In genomic region chr3:123695152-123695551, GRCh38 we compare ENCODE assay signal across 16 cellular contexts.
DNase-seq lines count a peak whose midpoint lies in the region; ATAC-seq, FAIRE-seq and TF ChIP-seq lines count a peak whose summit lies in the region.
"Had no signal": no experiment of that assay in that cellular context is flagged by ENCODE, and none has a peak within 500 bp of the region (broad histone marks: within the 10 kb centered on the region; RNA-seq: fewer than 3 reads in every experiment).

No MANE protein-coding gene starts in this region.

- no peak for TF ChIP-seq RAD21 in HepG2 (CRISPR knock-in tag; IDR thresholded peaks at IDR 0.05)

- no peaks in the 10 kb centered on the region; a peak in 1 of 22 replicates for H4K20me1 ChIP-seq in BLaER1 treated with 17β-estradiol and CSF1 and Interleukin-3, amounts not matched to agents 10 nM and 100 nM
- no peaks in the 10 kb centered on the region for H4K20me1 ChIP-seq in astrocyte (ENCODE audit: insufficient read depth, low read length)
- no peaks in the 10 kb centered on the region for H4K20me1 ChIP-seq in HepG2 (ENCODE audit: insufficient read depth, low read length)

- CTCF ChIA-PET in HepG2 (lab: Yijun Ruan, JAX; ENCODE audit: low intra/inter-chr PET ratio, low total read pairs) = no interaction called here

- DNase-seq in astrocyte (ENCODE audit: low read depth) (no peak), HepG2 (ENCODE audit: low spot score) (peak; percentile 60), gastrocnemius medialis (no peak), NCI-H1417 (lab: John Stamatoyannopoulos, UW) (no peak)
- DNase-seq: activated B cell treated with CpG ODN at 0.5 μM for 24 hours; activated T-cell treated with anti-CD3 and anti-CD28 coated beads, Interleukin-2, amount 50 U/mL, for 1 hour; MG63; naive B cell; NCI-H2171; stimulated activated CD4-positive, alpha-beta T cell treated with anti-CD3 and anti-CD28 coated beads, Interleukin-12 subunit alpha, Interleukin-12 subunit beta, amount 100 ng/mL, for 4 hours had no signal

- H3K36me3 ChIP-seq in BLaER1 treated with 17β-estradiol and CSF1 and Interleukin-3, amounts not matched to agents 10 nM and 100 nM = peaks cover 0 to 67% (median 17%) of the 10 kb centered on the region in 11 experiments; a peak in 11 of 22 replicates
- H3K36me3 ChIP-seq in astrocyte (ENCODE audit: insufficient read depth, low read length) = peaks cover 16% of the 10 kb centered on the region
- H3K36me3 ChIP-seq in HepG2 (replicated peaks in 1 of 2; ENCODE audit: control insufficient read depth in 1 of 2, insufficient read depth in 2 of 2, low read length in 2 of 2) = peaks cover 6 to 26% of the 10 kb centered on the region in 2 experiments; a peak in 4 of 5 replicates
- no peaks in the 10 kb centered on the region for H3K36me3 ChIP-seq in gastrocnemius medialis
- H3K36me3 ChIP-seq: MG63 had no signal

- H2AFZ ChIP-seq in astrocyte (ENCODE audit: low read depth, low read length) (no peak overlapping the region), HepG2 (ENCODE audit: low read length) (no peak overlapping the region)

- ATAC-seq in HepG2 (peak; percentile 84), gastrocnemius medialis (no peak), HG03378 (IDR thresholded peaks at IDR 0.05; ENCODE audit: unreplicated experiment) (no peak), GM19397 (IDR thresholded peaks at IDR 0.05; ENCODE audit: unreplicated experiment) (no peak), GM21619 (IDR thresholded peaks at IDR 0.05; ENCODE audit: unreplicated experiment) (no peak)

- H3K27me3 Mint-ChIP-seq in astrocyte (ENCODE audit: low read depth, unreplicated experiment) = no peaks in the 10 kb centered on the region
- H3K27me3 Mint-ChIP-seq: naive B cell had no signal

- H3K36me3 Mint-ChIP-seq in astrocyte (ENCODE audit: low read depth, unreplicated experiment) = peaks cover 15% of the 10 kb centered on the region
- H3K36me3 Mint-ChIP-seq: naive B cell had no signal

- peaks cover 24 to 46% (median 33%) of the 10 kb centered on the region in 10 experiments for H3K4me1 ChIP-seq in BLaER1 treated with 17β-estradiol and CSF1 and Interleukin-3, amounts not matched to agents 10 nM and 100 nM
- peaks cover 46% of the 10 kb centered on the region for H3K4me1 ChIP-seq in astrocyte (ENCODE audit: insufficient read depth, low read length)
- peaks cover 38% of the 10 kb centered on the region for H3K4me1 ChIP-seq in HepG2 (ENCODE audit: insufficient read depth, low read length)
- peaks cover 8 to 27% of the 10 kb centered on the region in 2 donors for H3K4me1 ChIP-seq in gastrocnemius medialis

- no peaks in the 10 kb centered on the region for H3K9me3 ChIP-seq in BLaER1 treated with 17β-estradiol and CSF1 and Interleukin-3, amounts not matched to agents 10 nM and 100 nM (replicated peaks in 1 of 11)
- no peaks in the 10 kb centered on the region for H3K9me3 ChIP-seq in astrocyte (ENCODE audit: insufficient read depth, low read depth, low read length)
- H3K9me3 ChIP-seq in HepG2 (ENCODE audit: low read length) = no peaks in the 10 kb centered on the region
- H3K9me3 ChIP-seq in gastrocnemius medialis = no peaks in the 10 kb centered on the region
- H3K9me3 ChIP-seq: MG63 had no signal

- no peaks in the 10 kb centered on the region for H3K9me3 Mint-ChIP-seq in astrocyte (ENCODE audit: unreplicated experiment)
- H3K9me3 Mint-ChIP-seq: activated B cell treated with CpG ODN at 0.5 μM for 24 hours had no signal

- TF ChIP-seq POLR2A in HepG2 (IDR thresholded peaks at IDR 0.05; ENCODE audit: insufficient read depth in 1 of 2, low read depth in 2 of 2, low read length in 2 of 2) = no peak
- TF ChIP-seq POLR2A in gastrocnemius medialis (IDR thresholded peaks at IDR 0.05) = no peak

- no peaks in the 10 kb centered on the region for H3K79me2 ChIP-seq in astrocyte (ENCODE audit: insufficient read depth, low read length)
- H3K79me2 ChIP-seq in HepG2 (ENCODE audit: insufficient read depth, low read length) = no peaks in the 10 kb centered on the region

- in situ Hi-C loops in HepG2 (cut with HindIII; ENCODE audit: extremely low pct_ligation_motif_present, low pct_unique_long_range_greater_than_20kb) = loop anchor here (5.0 kb wide), 1 partner anchor 38 kb away; no protein-coding TSS in a partner anchor
- in situ Hi-C loops in gastrocnemius medialis (cut with MboI; ENCODE audit: low sequenced_read_pairs in 4 of 4) = no loop called here

- no peak for TF ChIP-seq EP300 in HepG2 (IDR thresholded peaks at IDR 0.05; ENCODE audit: low read depth in 2 of 2, low read length in 2 of 2)
- no peak for TF ChIP-seq EP300 in HepG2 (CRISPR knock-in tag; IDR thresholded peaks at IDR 0.05; ENCODE audit: borderline replicate concordance)

- POLR2A ChIA-PET in HepG2 (lab: Yijun Ruan, JAX) = no interaction called here

- peak overlapping the region; percentile 4 to 66 (median 33); a peak in 14 of 22 replicates for H3K4me2 ChIP-seq in BLaER1 treated with 17β-estradiol and CSF1 and Interleukin-3, amounts not matched to agents 10 nM and 100 nM
- peak overlapping the region; percentile 65 for H3K4me2 ChIP-seq in astrocyte (ENCODE audit: low read length)
- no peak overlapping the region for H3K4me2 ChIP-seq in HepG2 (ENCODE audit: low read depth, low read length)

- TF ChIP-seq CTCF in astrocyte (IDR thresholded peaks at IDR 0.05; ENCODE audit: insufficient read depth, low read depth, low read length) (no peak), HepG2 (CRISPR knock-in tag; IDR thresholded peaks at IDR 0.05) (no peak), gastrocnemius medialis (IDR thresholded peaks at IDR 0.05 in 4 of 5, conservative IDR thresholded peaks at IDR 0.05 in 1 of 5) (no peak)

- no peak overlapping the region for H3K4me3 ChIP-seq in BLaER1 treated with 17β-estradiol and CSF1 and Interleukin-3, amounts not matched to agents 10 nM and 100 nM
- H3K4me3 ChIP-seq in astrocyte (ENCODE audit: insufficient read depth, low read depth, low read length) = no peak overlapping the region
- no peak overlapping the region for H3K4me3 ChIP-seq in HepG2 (replicated peaks in 1 of 3; ENCODE audit: insufficient read depth in 1 of 3, low read depth in 2 of 3, low read length in 3 of 3)
- H3K4me3 ChIP-seq in gastrocnemius medialis = no peak overlapping the region
- H3K4me3 ChIP-seq: MG63, SK-N-MC had no signal

- 44% methylated on average over 2 of the region's 2 CpGs for WGBS in HepG2 (ENCODE audit: low lambda C conversion rate)

- no peak for FAIRE-seq in astrocyte (lab: Jason Lieb, UNC)
- no peak for FAIRE-seq in HepG2 (lab: Jason Lieb, UNC)

- intact Hi-C loops in HepG2 (cut with micrococcal nuclease; ENCODE audit: unreplicated experiment) = loop anchor here (2.0 kb wide), 1 partner anchor 42 kb away; no protein-coding TSS in a partner anchor
- intact Hi-C loops in gastrocnemius medialis (cut with DNase I; ENCODE audit: low total_unique reads) = no loop called here

- H3K4me1 Mint-ChIP-seq in astrocyte (ENCODE audit: low read depth, unreplicated experiment) = peaks cover 81% of the 10 kb centered on the region

- no peak overlapping the region for H3K4me3 Mint-ChIP-seq in astrocyte (ENCODE audit: unreplicated experiment)
- H3K4me3 Mint-ChIP-seq: activated B cell treated with CpG ODN at 0.5 μM for 24 hours had no signal

- H3K9ac ChIP-seq in BLaER1 treated with 17β-estradiol and CSF1 and Interleukin-3, amounts not matched to agents 10 nM and 100 nM = no peak overlapping the region
- H3K9ac ChIP-seq in astrocyte (ENCODE audit: low read length) (peak overlapping the region; percentile 31), HepG2 (ENCODE audit: insufficient read depth, low read depth, low read length) (no peak overlapping the region)

- no TSS peak for BruUV-seq in HepG2 (replicated peaks; lab: Mats Ljungman, UMichigan)

- H3K27ac ChIP-seq in BLaER1 treated with 17β-estradiol and CSF1 and Interleukin-3, amounts not matched to agents 10 nM and 100 nM = peak overlapping the region in 2 of 11 experiments; percentile 2 to 13; a peak in 2 of 22 replicates
- H3K27ac ChIP-seq in astrocyte (ENCODE audit: low read depth, low read length) = peak overlapping the region; percentile 52
- H3K27ac ChIP-seq in HepG2 (ENCODE audit: extremely low read length, insufficient read depth, low read length) = no peak overlapping the region
- peak overlapping the region; percentile 55 to 78 (median 62) for H3K27ac ChIP-seq in gastrocnemius medialis
- H3K27ac ChIP-seq: HL-60, SK-N-MC had no signal

- H3K27ac Mint-ChIP-seq in astrocyte (ENCODE audit: unreplicated experiment) = peak overlapping the region; percentile 87
- H3K27ac Mint-ChIP-seq: activated B cell treated with CpG ODN at 0.5 μM for 24 hours had no signal

- H3K27me3 ChIP-seq in BLaER1 treated with 17β-estradiol and CSF1 and Interleukin-3, amounts not matched to agents 10 nM and 100 nM = no peaks in the 10 kb centered on the region
- H3K27me3 ChIP-seq in astrocyte (ENCODE audit: insufficient read depth, low read length) (no peaks in the 10 kb centered on the region), HepG2 (ENCODE audit: control insufficient read depth in 1 of 2, insufficient read depth in 2 of 2, low read length in 2 of 2) (no peaks in the 10 kb centered on the region), gastrocnemius medialis (no peaks in the 10 kb centered on the region)
- H3K27me3 ChIP-seq: MG63 had no signal

TF ChIP-seq in HepG2, 621 proteins besides CTCF, POLR2A, EP300 and RAD21 (continues in another document):
- no peak for TF ChIP-seq JARID2 (CRISPR knock-in tag; IDR thresholded peaks at IDR 0.05; ENCODE audit: insufficient replicate concordance)
- peak; percentile 73 for TF ChIP-seq ZNF263 (CRISPR knock-in tag; IDR thresholded peaks at IDR 0.05)
- no peak for TF ChIP-seq MED8 (CRISPR knock-in tag; IDR thresholded peaks at IDR 0.05; ENCODE audit: insufficient replicate concordance)
- TF ChIP-seq RXRB (CRISPR knock-in tag; IDR thresholded peaks at IDR 0.05; ENCODE audit: borderline replicate concordance) = peak; percentile 60; the same call in 1 of the 2 replicates
- TF ChIP-seq RARA (CRISPR knock-in tag; IDR thresholded peaks at IDR 0.05) = peak; percentile 68
- TF ChIP-seq NR2F6 (IDR thresholded peaks at IDR 0.05) = peak; percentile 23; the same call in 1 of the 2 replicates
- TF ChIP-seq NR2F6 (CRISPR knock-in tag; IDR thresholded peaks at IDR 0.05) = 0 out of 2 replicates have a peak, but pooled peaks have one; percentile 28
- TF ChIP-seq TEAD3 (CRISPR knock-in tag; optimal IDR thresholded peaks at IDR 0.05; ENCODE audit: borderline replicate concordance) = peak; percentile 94
- 0 out of 4 replicates have a peak, but pooled peaks of 1 of the 2 experiments have one; percentile 49 for TF ChIP-seq NR2F1 (CRISPR knock-in tag; IDR thresholded peaks at IDR 0.05)
- TF ChIP-seq BCL6 (CRISPR knock-in tag; IDR thresholded peaks at IDR 0.05) = peak; percentile 82
- TF ChIP-seq SALL1 (CRISPR knock-in tag; IDR thresholded peaks at IDR 0.05) = peak; percentile 65
- TF ChIP-seq PITX1 (CRISPR knock-in tag; IDR thresholded peaks at IDR 0.05) = 0 out of 2 replicates have a peak, but pooled peaks have one; percentile 27
